Comparison of ENCODE assay signal across 1 cellular context in the genomic region with DNA sequence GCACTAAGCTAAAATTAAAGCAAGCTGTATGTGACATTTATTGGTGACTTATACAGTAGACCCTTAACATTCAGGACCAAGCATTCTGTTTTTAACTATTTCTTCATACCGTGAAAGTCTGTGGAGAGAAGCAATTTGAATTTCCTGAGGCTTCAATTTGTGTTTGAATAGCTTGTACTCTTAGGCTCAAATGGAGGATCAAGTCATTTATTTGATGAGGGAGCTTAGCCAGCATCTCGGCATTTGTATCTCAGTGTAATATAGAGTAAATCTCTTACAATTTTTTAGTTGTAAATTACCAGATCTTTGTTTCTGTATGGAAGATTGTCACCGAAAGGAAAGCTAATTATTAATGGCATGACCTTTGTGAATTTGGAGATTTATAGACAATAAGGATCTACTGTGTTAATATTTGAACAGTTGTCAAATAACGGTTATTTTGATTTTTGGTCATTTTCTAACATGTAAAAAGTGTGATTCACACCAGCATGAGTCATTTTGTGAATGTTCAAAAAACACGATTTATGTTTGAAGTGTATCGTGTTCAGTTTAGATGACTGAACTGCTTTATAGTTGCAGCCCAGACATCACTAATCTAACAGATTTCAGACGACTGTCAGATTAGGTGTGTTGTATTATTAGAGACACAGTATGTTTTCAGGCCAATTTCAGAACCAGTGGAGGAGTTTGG.
TF ChIP-seq lines count a peak whose summit lies in the region.

No MANE protein-coding gene starts in this region.

TF ChIP-seq in WTC11, 78 proteins besides CTCF, POLR2A, EP300 and RAD21 (continued from another document):
- TF ChIP-seq NR2C2 (CRISPR knock-in tag; IDR thresholded peaks at IDR 0.05) (no peak), GTF2I (CRISPR knock-in tag; conservative IDR thresholded peaks at IDR 0.05) (no peak), FOXK1 (CRISPR knock-in tag; IDR thresholded peaks at IDR 0.05) (no peak), PRRX2 (CRISPR knock-in tag; IDR thresholded peaks at IDR 0.05) (no peak), ZNF121 (CRISPR knock-in tag; IDR thresholded peaks at IDR 0.05) (no peak), ZNF138 (CRISPR knock-in tag; conservative IDR thresholded peaks at IDR 0.05) (no peak), ZNF416 (CRISPR knock-in tag; IDR thresholded peaks at IDR 0.05) (no peak), OVOL2 (CRISPR knock-in tag; IDR thresholded peaks at IDR 0.05; ENCODE audit: borderline replicate concordance) (no peak), JAZF1 (CRISPR knock-in tag; IDR thresholded peaks at IDR 0.05) (no peak)
- TF ChIP-seq, protein P1, sequence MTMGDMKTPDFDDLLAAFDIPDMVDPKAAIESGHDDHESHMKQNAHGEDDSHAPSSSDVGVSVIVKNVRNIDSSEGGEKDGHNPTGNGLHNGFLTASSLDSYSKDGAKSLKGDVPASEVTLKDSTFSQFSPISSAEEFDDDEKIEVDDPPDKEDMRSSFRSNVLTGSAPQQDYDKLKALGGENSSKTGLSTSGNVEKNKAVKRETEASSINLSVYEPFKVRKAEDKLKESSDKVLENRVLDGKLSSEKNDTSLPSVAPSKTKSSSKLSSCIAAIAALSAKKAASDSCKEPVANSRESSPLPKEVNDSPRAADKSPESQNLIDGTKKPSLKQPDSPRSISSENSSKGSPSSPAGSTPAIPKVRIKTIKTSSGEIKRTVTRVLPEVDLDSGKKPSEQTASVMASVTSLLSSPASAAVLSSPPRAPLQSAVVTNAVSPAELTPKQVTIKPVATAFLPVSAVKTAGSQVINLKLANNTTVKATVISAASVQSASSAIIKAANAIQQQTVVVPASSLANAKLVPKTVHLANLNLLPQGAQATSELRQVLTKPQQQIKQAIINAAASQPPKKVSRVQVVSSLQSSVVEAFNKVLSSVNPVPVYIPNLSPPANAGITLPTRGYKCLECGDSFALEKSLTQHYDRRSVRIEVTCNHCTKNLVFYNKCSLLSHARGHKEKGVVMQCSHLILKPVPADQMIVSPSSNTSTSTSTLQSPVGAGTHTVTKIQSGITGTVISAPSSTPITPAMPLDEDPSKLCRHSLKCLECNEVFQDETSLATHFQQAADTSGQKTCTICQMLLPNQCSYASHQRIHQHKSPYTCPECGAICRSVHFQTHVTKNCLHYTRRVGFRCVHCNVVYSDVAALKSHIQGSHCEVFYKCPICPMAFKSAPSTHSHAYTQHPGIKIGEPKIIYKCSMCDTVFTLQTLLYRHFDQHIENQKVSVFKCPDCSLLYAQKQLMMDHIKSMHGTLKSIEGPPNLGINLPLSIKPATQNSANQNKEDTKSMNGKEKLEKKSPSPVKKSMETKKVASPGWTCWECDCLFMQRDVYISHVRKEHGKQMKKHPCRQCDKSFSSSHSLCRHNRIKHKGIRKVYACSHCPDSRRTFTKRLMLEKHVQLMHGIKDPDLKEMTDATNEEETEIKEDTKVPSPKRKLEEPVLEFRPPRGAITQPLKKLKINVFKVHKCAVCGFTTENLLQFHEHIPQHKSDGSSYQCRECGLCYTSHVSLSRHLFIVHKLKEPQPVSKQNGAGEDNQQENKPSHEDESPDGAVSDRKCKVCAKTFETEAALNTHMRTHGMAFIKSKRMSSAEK (CRISPR knock-in tag; IDR thresholded peaks at IDR 0.05; ENCODE audit: borderline replicate concordance), result no peak
- TF ChIP-seq, protein P2, sequence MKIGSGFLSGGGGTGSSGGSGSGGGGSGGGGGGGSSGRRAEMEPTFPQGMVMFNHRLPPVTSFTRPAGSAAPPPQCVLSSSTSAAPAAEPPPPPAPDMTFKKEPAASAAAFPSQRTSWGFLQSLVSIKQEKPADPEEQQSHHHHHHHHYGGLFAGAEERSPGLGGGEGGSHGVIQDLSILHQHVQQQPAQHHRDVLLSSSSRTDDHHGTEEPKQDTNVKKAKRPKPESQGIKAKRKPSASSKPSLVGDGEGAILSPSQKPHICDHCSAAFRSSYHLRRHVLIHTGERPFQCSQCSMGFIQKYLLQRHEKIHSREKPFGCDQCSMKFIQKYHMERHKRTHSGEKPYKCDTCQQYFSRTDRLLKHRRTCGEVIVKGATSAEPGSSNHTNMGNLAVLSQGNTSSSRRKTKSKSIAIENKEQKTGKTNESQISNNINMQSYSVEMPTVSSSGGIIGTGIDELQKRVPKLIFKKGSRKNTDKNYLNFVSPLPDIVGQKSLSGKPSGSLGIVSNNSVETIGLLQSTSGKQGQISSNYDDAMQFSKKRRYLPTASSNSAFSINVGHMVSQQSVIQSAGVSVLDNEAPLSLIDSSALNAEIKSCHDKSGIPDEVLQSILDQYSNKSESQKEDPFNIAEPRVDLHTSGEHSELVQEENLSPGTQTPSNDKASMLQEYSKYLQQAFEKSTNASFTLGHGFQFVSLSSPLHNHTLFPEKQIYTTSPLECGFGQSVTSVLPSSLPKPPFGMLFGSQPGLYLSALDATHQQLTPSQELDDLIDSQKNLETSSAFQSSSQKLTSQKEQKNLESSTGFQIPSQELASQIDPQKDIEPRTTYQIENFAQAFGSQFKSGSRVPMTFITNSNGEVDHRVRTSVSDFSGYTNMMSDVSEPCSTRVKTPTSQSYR (CRISPR knock-in tag; IDR thresholded peaks at IDR 0.05), result no peak
- TF ChIP-seq, protein P3, sequence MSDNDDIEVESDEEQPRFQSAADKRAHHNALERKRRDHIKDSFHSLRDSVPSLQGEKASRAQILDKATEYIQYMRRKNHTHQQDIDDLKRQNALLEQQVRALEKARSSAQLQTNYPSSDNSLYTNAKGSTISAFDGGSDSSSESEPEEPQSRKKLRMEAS (CRISPR knock-in tag; IDR thresholded peaks at IDR 0.05), result no peak
- TF ChIP-seq, protein P4, sequence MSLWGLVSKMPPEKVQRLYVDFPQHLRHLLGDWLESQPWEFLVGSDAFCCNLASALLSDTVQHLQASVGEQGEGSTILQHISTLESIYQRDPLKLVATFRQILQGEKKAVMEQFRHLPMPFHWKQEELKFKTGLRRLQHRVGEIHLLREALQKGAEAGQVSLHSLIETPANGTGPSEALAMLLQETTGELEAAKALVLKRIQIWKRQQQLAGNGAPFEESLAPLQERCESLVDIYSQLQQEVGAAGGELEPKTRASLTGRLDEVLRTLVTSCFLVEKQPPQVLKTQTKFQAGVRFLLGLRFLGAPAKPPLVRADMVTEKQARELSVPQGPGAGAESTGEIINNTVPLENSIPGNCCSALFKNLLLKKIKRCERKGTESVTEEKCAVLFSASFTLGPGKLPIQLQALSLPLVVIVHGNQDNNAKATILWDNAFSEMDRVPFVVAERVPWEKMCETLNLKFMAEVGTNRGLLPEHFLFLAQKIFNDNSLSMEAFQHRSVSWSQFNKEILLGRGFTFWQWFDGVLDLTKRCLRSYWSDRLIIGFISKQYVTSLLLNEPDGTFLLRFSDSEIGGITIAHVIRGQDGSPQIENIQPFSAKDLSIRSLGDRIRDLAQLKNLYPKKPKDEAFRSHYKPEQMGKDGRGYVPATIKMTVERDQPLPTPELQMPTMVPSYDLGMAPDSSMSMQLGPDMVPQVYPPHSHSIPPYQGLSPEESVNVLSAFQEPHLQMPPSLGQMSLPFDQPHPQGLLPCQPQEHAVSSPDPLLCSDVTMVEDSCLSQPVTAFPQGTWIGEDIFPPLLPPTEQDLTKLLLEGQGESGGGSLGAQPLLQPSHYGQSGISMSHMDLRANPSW (CRISPR knock-in tag; conservative IDR thresholded peaks at IDR 0.05; ENCODE audit: low read depth), result no peak
- TF ChIP-seq, protein P5, sequence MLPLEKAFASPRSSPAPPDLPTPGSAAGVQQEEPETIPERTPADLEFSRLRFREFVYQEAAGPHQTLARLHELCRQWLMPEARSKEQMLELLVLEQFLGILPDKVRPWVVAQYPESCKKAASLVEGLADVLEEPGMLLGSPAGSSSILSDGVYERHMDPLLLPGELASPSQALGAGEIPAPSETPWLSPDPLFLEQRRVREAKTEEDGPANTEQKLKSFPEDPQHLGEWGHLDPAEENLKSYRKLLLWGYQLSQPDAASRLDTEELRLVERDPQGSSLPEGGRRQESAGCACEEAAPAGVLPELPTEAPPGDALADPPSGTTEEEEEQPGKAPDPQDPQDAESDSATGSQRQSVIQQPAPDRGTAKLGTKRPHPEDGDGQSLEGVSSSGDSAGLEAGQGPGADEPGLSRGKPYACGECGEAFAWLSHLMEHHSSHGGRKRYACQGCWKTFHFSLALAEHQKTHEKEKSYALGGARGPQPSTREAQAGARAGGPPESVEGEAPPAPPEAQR (CRISPR knock-in tag; IDR thresholded peaks at IDR 0.05), result no peak
- TF ChIP-seq, protein P6, sequence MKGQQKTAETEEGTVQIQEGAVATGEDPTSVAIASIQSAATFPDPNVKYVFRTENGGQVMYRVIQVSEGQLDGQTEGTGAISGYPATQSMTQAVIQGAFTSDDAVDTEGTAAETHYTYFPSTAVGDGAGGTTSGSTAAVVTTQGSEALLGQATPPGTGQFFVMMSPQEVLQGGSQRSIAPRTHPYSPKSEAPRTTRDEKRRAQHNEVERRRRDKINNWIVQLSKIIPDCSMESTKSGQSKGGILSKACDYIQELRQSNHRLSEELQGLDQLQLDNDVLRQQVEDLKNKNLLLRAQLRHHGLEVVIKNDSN (CRISPR knock-in tag; IDR thresholded peaks at IDR 0.05), result no peak
- TF ChIP-seq, protein P7, sequence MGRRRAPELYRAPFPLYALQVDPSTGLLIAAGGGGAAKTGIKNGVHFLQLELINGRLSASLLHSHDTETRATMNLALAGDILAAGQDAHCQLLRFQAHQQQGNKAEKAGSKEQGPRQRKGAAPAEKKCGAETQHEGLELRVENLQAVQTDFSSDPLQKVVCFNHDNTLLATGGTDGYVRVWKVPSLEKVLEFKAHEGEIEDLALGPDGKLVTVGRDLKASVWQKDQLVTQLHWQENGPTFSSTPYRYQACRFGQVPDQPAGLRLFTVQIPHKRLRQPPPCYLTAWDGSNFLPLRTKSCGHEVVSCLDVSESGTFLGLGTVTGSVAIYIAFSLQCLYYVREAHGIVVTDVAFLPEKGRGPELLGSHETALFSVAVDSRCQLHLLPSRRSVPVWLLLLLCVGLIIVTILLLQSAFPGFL (CRISPR knock-in tag; IDR thresholded peaks at IDR 0.05; ENCODE audit: borderline replicate concordance), result no peak
- TF ChIP-seq, protein P8, sequence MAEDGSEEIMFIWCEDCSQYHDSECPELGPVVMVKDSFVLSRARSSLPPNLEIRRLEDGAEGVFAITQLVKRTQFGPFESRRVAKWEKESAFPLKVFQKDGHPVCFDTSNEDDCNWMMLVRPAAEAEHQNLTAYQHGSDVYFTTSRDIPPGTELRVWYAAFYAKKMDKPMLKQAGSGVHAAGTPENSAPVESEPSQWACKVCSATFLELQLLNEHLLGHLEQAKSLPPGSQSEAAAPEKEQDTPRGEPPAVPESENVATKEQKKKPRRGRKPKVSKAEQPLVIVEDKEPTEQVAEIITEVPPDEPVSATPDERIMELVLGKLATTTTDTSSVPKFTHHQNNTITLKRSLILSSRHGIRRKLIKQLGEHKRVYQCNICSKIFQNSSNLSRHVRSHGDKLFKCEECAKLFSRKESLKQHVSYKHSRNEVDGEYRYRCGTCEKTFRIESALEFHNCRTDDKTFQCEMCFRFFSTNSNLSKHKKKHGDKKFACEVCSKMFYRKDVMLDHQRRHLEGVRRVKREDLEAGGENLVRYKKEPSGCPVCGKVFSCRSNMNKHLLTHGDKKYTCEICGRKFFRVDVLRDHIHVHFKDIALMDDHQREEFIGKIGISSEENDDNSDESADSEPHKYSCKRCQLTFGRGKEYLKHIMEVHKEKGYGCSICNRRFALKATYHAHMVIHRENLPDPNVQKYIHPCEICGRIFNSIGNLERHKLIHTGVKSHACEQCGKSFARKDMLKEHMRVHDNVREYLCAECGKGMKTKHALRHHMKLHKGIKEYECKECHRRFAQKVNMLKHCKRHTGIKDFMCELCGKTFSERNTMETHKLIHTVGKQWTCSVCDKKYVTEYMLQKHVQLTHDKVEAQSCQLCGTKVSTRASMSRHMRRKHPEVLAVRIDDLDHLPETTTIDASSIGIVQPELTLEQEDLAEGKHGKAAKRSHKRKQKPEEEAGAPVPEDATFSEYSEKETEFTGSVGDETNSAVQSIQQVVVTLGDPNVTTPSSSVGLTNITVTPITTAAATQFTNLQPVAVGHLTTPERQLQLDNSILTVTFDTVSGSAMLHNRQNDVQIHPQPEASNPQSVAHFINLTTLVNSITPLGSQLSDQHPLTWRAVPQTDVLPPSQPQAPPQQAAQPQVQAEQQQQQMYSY (CRISPR knock-in tag; IDR thresholded peaks at IDR 0.05), result no peak
